ENCODE assay signal across 14 cellular contexts in genomic region chr11:34953955-34954354, GRCh38. TPM values are rescaled to one million over a fixed set of nuclear protein-coding genes. Genes with fewer than 3 reads are reported as not detected.
DNase-seq lines count a peak whose midpoint lies in the region; ATAC-seq, FAIRE-seq and TF ChIP-seq lines count a peak whose summit lies in the region.
"Had no signal": no experiment of that assay in that cellular context is flagged by ENCODE, and none has a peak within 500 bp of the region (broad histone marks: within the 10 kb centered on the region; RNA-seq: fewer than 3 reads in every experiment).

No MANE protein-coding gene starts in this region.

- peaks cover 0 to under 1% (median under 1%) of the 10 kb centered on the region in 4 donors for H3K4me1 ChIP-seq in transverse colon

- intact Hi-C loops in activated CD8-positive, alpha-beta T cell treated with anti-CD3 and anti-CD28 coated beads for 36 hours (cut with micrococcal nuclease), result no loop called here
- intact Hi-C loops in transverse colon (cut with DNase I; ENCODE audit: low total_unique reads), result no loop called here

- in situ Hi-C loops in transverse colon (cut with MboI; ENCODE audit: low pct_ligation_motif_present in 1 of 4, low pct_unique_long_range_greater_than_20kb in 1 of 4, low sequenced_read_pairs in 3 of 4), result no loop called here

- H3K4me3 ChIP-seq in epithelial cell of esophagus (ENCODE audit: low read length), result no peak overlapping the region
- no peak overlapping the region for H3K4me3 ChIP-seq in transverse colon
- H3K4me3 ChIP-seq: BLaER1 treated with 17β-estradiol and CSF1 and Interleukin-3, amounts not matched to agents 10 nM and 100 nM had no signal

- peaks cover 10% of the 10 kb centered on the region for H3K36me3 Mint-ChIP-seq in activated CD8-positive, alpha-beta T cell treated with anti-CD3 and anti-CD28 coated beads for 36 hours (ENCODE audit: low read depth)
- H3K36me3 Mint-ChIP-seq in activated CD8-positive, alpha-beta T cell treated with anti-CD3 and anti-CD28 coated beads, Interleukin-2, amount 10 ng/mL, durations not matched to agents 7 days and 5 days (ENCODE audit: low read depth), result peaks cover 15% of the 10 kb centered on the region

- H3K9me3 Mint-ChIP-seq in activated CD8-positive, alpha-beta T cell treated with anti-CD3 and anti-CD28 coated beads for 36 hours, result no peaks in the 10 kb centered on the region
- no peaks in the 10 kb centered on the region for H3K9me3 Mint-ChIP-seq in activated CD8-positive, alpha-beta T cell treated with anti-CD3 and anti-CD28 coated beads, Interleukin-2, amount 10 ng/mL, durations not matched to agents 7 days and 5 days (ENCODE audit: insufficient read depth)
- H3K9me3 Mint-ChIP-seq: CD4-positive, CD25-positive, alpha-beta regulatory T cell; HFFc6 had no signal

- TF ChIP-seq POLR2A in transverse colon (IDR thresholded peaks at IDR 0.05), result no peak

- FAIRE-seq in RCC 7860 (lab: Jason Lieb, UNC), result no peak
- FAIRE-seq: G401.6 had no signal

- H3K4me3 Mint-ChIP-seq in activated CD8-positive, alpha-beta T cell treated with anti-CD3 and anti-CD28 coated beads for 36 hours, result no peak overlapping the region
- H3K4me3 Mint-ChIP-seq in activated CD8-positive, alpha-beta T cell treated with anti-CD3 and anti-CD28 coated beads, Interleukin-2, amount 10 ng/mL, durations not matched to agents 7 days and 5 days, result no peak overlapping the region
- H3K4me3 Mint-ChIP-seq: CD4-positive, CD25-positive, alpha-beta regulatory T cell; HFFc6 had no signal

- no peak for TF ChIP-seq EP300 in transverse colon (IDR thresholded peaks at IDR 0.05; ENCODE audit: low read depth)

- H3K27me3 Mint-ChIP-seq in activated CD8-positive, alpha-beta T cell treated with anti-CD3 and anti-CD28 coated beads for 36 hours, result no peaks in the 10 kb centered on the region
- no peaks in the 10 kb centered on the region for H3K27me3 Mint-ChIP-seq in activated CD8-positive, alpha-beta T cell treated with anti-CD3 and anti-CD28 coated beads, Interleukin-2, amount 10 ng/mL, durations not matched to agents 7 days and 5 days (ENCODE audit: low read depth)
- H3K27me3 Mint-ChIP-seq: CD4-positive, CD25-positive, alpha-beta regulatory T cell had no signal

- peak; percentile 11 for DNase-seq in activated CD8-positive, alpha-beta T cell treated with anti-CD3 and anti-CD28 coated beads for 36 hours
- DNase-seq in activated CD8-positive, alpha-beta T cell treated with anti-CD3 and anti-CD28 coated beads, Interleukin-2, amount 10 ng/mL, durations not matched to agents 7 days and 5 days, result no peak
- DNase-seq in RKO (ENCODE audit: low spot score) (peak; percentile 15), epithelial cell of esophagus (ENCODE audit: low read depth) (peak; percentile 21), transverse colon (no peak), RCC 7860 (ENCODE audit: low spot score) (no peak), NAMALWA (ENCODE audit: low spot score) (no peak)
- DNase-seq: ACHN; CD4-positive, CD25-positive, alpha-beta regulatory T cell; DMS53; HCEC 1CT; HFFc6 had no signal

- POLR2A ChIA-PET in activated CD8-positive, alpha-beta T cell treated with anti-CD3 and anti-CD28 coated beads for 36 hours (lab: Charles Lee), result no interaction called here
- POLR2A ChIA-PET in activated CD8-positive, alpha-beta T cell treated with anti-CD3 and anti-CD28 coated beads, Interleukin-2, amount 10 ng/mL, durations not matched to agents 7 days and 5 days (lab: Charles Lee), result no interaction called here

- H3K9me3 ChIP-seq in transverse colon, result no peaks in the 10 kb centered on the region
- H3K9me3 ChIP-seq: BLaER1 treated with 17β-estradiol and CSF1 and Interleukin-3, amounts not matched to agents 10 nM and 100 nM had no signal

- H3K27ac Mint-ChIP-seq in activated CD8-positive, alpha-beta T cell treated with anti-CD3 and anti-CD28 coated beads for 36 hours, result no peak overlapping the region
- H3K27ac Mint-ChIP-seq in activated CD8-positive, alpha-beta T cell treated with anti-CD3 and anti-CD28 coated beads, Interleukin-2, amount 10 ng/mL, durations not matched to agents 7 days and 5 days, result no peak overlapping the region
- H3K27ac Mint-ChIP-seq: HFFc6 had no signal

- H3K27ac ChIP-seq in transverse colon, result no peak overlapping the region
- H3K27ac ChIP-seq: BLaER1 treated with 17β-estradiol and CSF1 and Interleukin-3, amounts not matched to agents 10 nM and 100 nM had no signal

- TF ChIP-seq CTCF in activated CD8-positive, alpha-beta T cell treated with anti-CD3 and anti-CD28 coated beads for 36 hours (IDR thresholded peaks at IDR 0.05), result no peak
- TF ChIP-seq CTCF in epithelial cell of esophagus (IDR thresholded peaks at IDR 0.05; ENCODE audit: insufficient read depth, low read depth, low read length, missing control alignments) (no peak), transverse colon (IDR thresholded peaks at IDR 0.05) (no peak)

- ATAC-seq in activated CD8-positive, alpha-beta T cell treated with anti-CD3 and anti-CD28 coated beads for 36 hours, result peak; percentile 42
- no peak for ATAC-seq in activated CD8-positive, alpha-beta T cell treated with anti-CD3 and anti-CD28 coated beads, Interleukin-2, amount 10 ng/mL, durations not matched to agents 7 days and 5 days

- no peaks in the 10 kb centered on the region for H3K27me3 ChIP-seq in transverse colon
- H3K27me3 ChIP-seq: BLaER1 treated with 17β-estradiol and CSF1 and Interleukin-3, amounts not matched to agents 10 nM and 100 nM had no signal

- 88 to 100% methylated on average over 1 of the region's 1 CpG for WGBS in transverse colon (ENCODE audit: low coverage in 1 of 2), 2 donors

- CTCF ChIA-PET in activated CD8-positive, alpha-beta T cell treated with anti-CD3 and anti-CD28 coated beads for 36 hours (lab: Charles Lee), result interaction anchor here (1.0 to 1.8 kb wide), 3 partner anchors 18 to 438 kb away, joined by 4 to 5 read pairs (median 4); no protein-coding TSS in a partner anchor
- CTCF ChIA-PET in activated CD8-positive, alpha-beta T cell treated with anti-CD3 and anti-CD28 coated beads, Interleukin-2, amount 10 ng/mL, durations not matched to agents 7 days and 5 days (lab: Charles Lee), result no interaction called here

- no peaks in the 10 kb centered on the region for H3K36me3 ChIP-seq in transverse colon

- peaks cover 7% of the 10 kb centered on the region for H3K4me1 Mint-ChIP-seq in activated CD8-positive, alpha-beta T cell treated with anti-CD3 and anti-CD28 coated beads for 36 hours (ENCODE audit: low read depth)
- no peaks in the 10 kb centered on the region for H3K4me1 Mint-ChIP-seq in activated CD8-positive, alpha-beta T cell treated with anti-CD3 and anti-CD28 coated beads, Interleukin-2, amount 10 ng/mL, durations not matched to agents 7 days and 5 days (ENCODE audit: low read depth)

RNA-seq across cellular contexts. Expression of gene PDHX, which starts 37.5 kb away (rescaled TPM):
- total RNA-seq in activated CD8-positive, alpha-beta T cell treated with anti-CD3 and anti-CD28 coated beads for 36 hours, result 10 to 100 TPM; 37.1 to 37.4 TPM
- total RNA-seq in activated CD8-positive, alpha-beta T cell treated with anti-CD3 and anti-CD28 coated beads, Interleukin-2, amount 10 ng/mL, durations not matched to agents 7 days and 5 days, result 10 to 100 TPM; 32.3 TPM
- total RNA-seq in transverse colon, result 10 to 100 TPM; 26.7 to 37.0 (median 36.7) TPM

RNA-seq across cellular contexts. Expression of gene APIP, which starts 37.8 kb away (rescaled TPM):
- 10 to 100 TPM; 34.4 to 39.0 TPM for total RNA-seq in activated CD8-positive, alpha-beta T cell treated with anti-CD3 and anti-CD28 coated beads for 36 hours
- 10 to 100 TPM; 31.1 to 34.2 TPM for total RNA-seq in activated CD8-positive, alpha-beta T cell treated with anti-CD3 and anti-CD28 coated beads, Interleukin-2, amount 10 ng/mL, durations not matched to agents 7 days and 5 days
- 10 to 100 TPM in 3 of 4 donors, 1 to 10 TPM in 1; 9.2 to 44.3 (median 14.6) TPM for total RNA-seq in transverse colon

Comparison
In these comparisons a context has a peak if more than half of its experiments do, and no peak if none do; other contexts are left out.
1. DNase-seq: peak in activated CD8-positive, alpha-beta T cell treated with anti-CD3 and anti-CD28 coated beads for 36 hours (single experiment), RKO (single experiment) and epithelial cell of esophagus (single experiment); none in activated CD8-positive, alpha-beta T cell treated with anti-CD3 and anti-CD28 coated beads, Interleukin-2, amount 10 ng/mL, durations not matched to agents 7 days and 5 days (single experiment), transverse colon (single experiment), RCC 7860 (single experiment) and NAMALWA (single experiment).